Comparison of ENCODE assay signal across 1 cellular context in genomic region chr5:75335486-75335885, GRCh38.
TF ChIP-seq lines count a peak whose summit lies in the region.

No MANE protein-coding gene starts in this region.

TF ChIP-seq in HCT116, 20 proteins besides CTCF, POLR2A, EP300 and RAD21:
- TF ChIP-seq SP1 (IDR thresholded peaks at IDR 0.05; ENCODE audit: low read depth) (no peak), ATF3 (IDR thresholded peaks at IDR 0.05) (no peak), CEBPB (IDR thresholded peaks at IDR 0.05; ENCODE audit: low read depth) (no peak), ELF1 (IDR thresholded peaks at IDR 0.05; ENCODE audit: borderline replicate concordance, low read depth) (no peak)
